10 cellular contexts compared by ENCODE assay signal in genomic region chr3:52771702-52772101, GRCh38. TPM values are rescaled to one million over a fixed set of nuclear protein-coding genes. Genes with fewer than 3 reads are reported as not detected.
A peak's percentile ranks its signal among the peaks of the same experiment; 100 is the strongest.
DNase-seq lines count a peak whose midpoint lies in the region; ATAC-seq and TF ChIP-seq lines count a peak whose summit lies in the region.
"Had no signal": no experiment of that assay in that cellular context is flagged by ENCODE, and none has a peak within 500 bp of the region (broad histone marks: within the 10 kb centered on the region; RNA-seq: fewer than 3 reads in every experiment).

No MANE protein-coding gene starts in this region.

- no peak overlapping the region for H3K4me3 ChIP-seq in hepatocyte
- peak overlapping the region in 4 of 8 donors; percentile 82 to 93 (median 88) for H3K4me3 ChIP-seq in spleen

- peak overlapping the region; percentile 91 for H3K27ac Mint-ChIP-seq in activated CD8-positive, alpha-beta memory T cell treated with anti-CD3 and anti-CD28 coated beads, Interleukin-2, amount 10 ng/mL, durations not matched to agents 7 days and 5 days
- no peak overlapping the region for H3K27ac Mint-ChIP-seq in WTC11

- H3K27ac ChIP-seq in hepatocyte: peak overlapping the region; percentile 94
- peak overlapping the region in 6 of 8 donors; percentile 22 to 88 (median 86) for H3K27ac ChIP-seq in spleen

- H3K4me2 ChIP-seq in hepatocyte: peak overlapping the region; percentile 93

- no peak for ATAC-seq in activated CD8-positive, alpha-beta memory T cell treated with anti-CD3 and anti-CD28 coated beads, Interleukin-2, amount 10 ng/mL, durations not matched to agents 7 days and 5 days
- ATAC-seq in WTC11 (no peak), GM18909 (IDR thresholded peaks at IDR 0.05; ENCODE audit: poor library complexity, unreplicated experiment) (no peak)

- H3K36me3 ChIP-seq in hepatocyte (replicated peaks; ENCODE audit: insufficient read depth, low read depth) (no peaks in the 10 kb centered on the region), spleen (peaks cover 0 to 19% (median 11%) of the 10 kb centered on the region in 6 donors)

- H3K36me3 Mint-ChIP-seq in activated CD8-positive, alpha-beta memory T cell treated with anti-CD3 and anti-CD28 coated beads, Interleukin-2, amount 10 ng/mL, durations not matched to agents 7 days and 5 days: no peaks in the 10 kb centered on the region
- peaks cover 9% of the 10 kb centered on the region for H3K36me3 Mint-ChIP-seq in WTC11

- peaks cover 20% of the 10 kb centered on the region for H3K4me1 Mint-ChIP-seq in activated CD8-positive, alpha-beta memory T cell treated with anti-CD3 and anti-CD28 coated beads, Interleukin-2, amount 10 ng/mL, durations not matched to agents 7 days and 5 days
- H3K4me1 Mint-ChIP-seq in WTC11: peaks cover 6% of the 10 kb centered on the region

- intact Hi-C loops in spleen (cut with DNase I; ENCODE audit: low total_unique reads): no loop called here

- H2AFZ ChIP-seq in hepatocyte: peak overlapping the region; percentile 100

- 90% methylated on average over 10 of the region's 10 CpGs for WGBS in hepatocyte (ENCODE audit: low lambda C conversion rate, missing lambda C conversion rate)
- WGBS in spleen, 5 donors: 94 to 97% (median 95%) methylated on average over 10 of the region's 10 CpGs

- CTCF ChIA-PET in activated CD8-positive, alpha-beta memory T cell treated with anti-CD3 and anti-CD28 coated beads, Interleukin-2, amount 10 ng/mL, durations not matched to agents 7 days and 5 days (lab: Charles Lee): interaction anchor here (0.8 to 1.3 kb wide), 3 partner anchors 122 to 343 kb away, joined by 3 to 4 read pairs (median 3); no protein-coding TSS in a partner anchor
- CTCF ChIA-PET in WTC11 (lab: Charles Lee): interaction anchor here (0.7 to 3.3 kb wide), 6 partner anchors 21 to 362 kb away, joined by 3 to 46 read pairs (median 16); partner anchors contain the start of gene GLT8D1

- no peaks in the 10 kb centered on the region for H3K27me3 Mint-ChIP-seq in activated CD8-positive, alpha-beta memory T cell treated with anti-CD3 and anti-CD28 coated beads, Interleukin-2, amount 10 ng/mL, durations not matched to agents 7 days and 5 days
- no peaks in the 10 kb centered on the region for H3K27me3 Mint-ChIP-seq in WTC11 (ENCODE audit: low read depth)

- TF ChIP-seq CTCF in WTC11 (IDR thresholded peaks at IDR 0.05) (no peak), hepatocyte (IDR thresholded peaks at IDR 0.05; ENCODE audit: poor library complexity) (no peak), spleen (IDR thresholded peaks at IDR 0.05 in 8 of 11, conservative IDR thresholded peaks at IDR 0.05 in 3 of 11) (no peak)

- H4K20me1 ChIP-seq in hepatocyte (ENCODE audit: insufficient read depth, poor library complexity, severe bottlenecking): no peaks in the 10 kb centered on the region

- H3K9me3 ChIP-seq in hepatocyte (ENCODE audit: low read depth) (no peaks in the 10 kb centered on the region), spleen (no peaks in the 10 kb centered on the region)

- no peaks in the 10 kb centered on the region for H3K9me3 Mint-ChIP-seq in activated CD8-positive, alpha-beta memory T cell treated with anti-CD3 and anti-CD28 coated beads, Interleukin-2, amount 10 ng/mL, durations not matched to agents 7 days and 5 days (ENCODE audit: low read depth)
- H3K9me3 Mint-ChIP-seq in WTC11: no peaks in the 10 kb centered on the region

- POLR2A ChIA-PET in WTC11 (lab: Charles Lee): interaction anchor here (1.0 kb wide), 1 partner anchor 8 kb away, joined by 3 read pairs; no protein-coding TSS in a partner anchor

- peaks cover 34% of the 10 kb centered on the region for H3K79me2 ChIP-seq in hepatocyte

- H3K4me1 ChIP-seq in hepatocyte (ENCODE audit: insufficient read depth) (peaks cover 30% of the 10 kb centered on the region), spleen (peaks cover 9 to 34% (median 22%) of the 10 kb centered on the region in 6 donors)

- H3K9me2 ChIP-seq in hepatocyte (replicated peaks; ENCODE audit: insufficient read depth): no peaks in the 10 kb centered on the region

- DNase-seq in activated CD8-positive, alpha-beta memory T cell treated with anti-CD3 and anti-CD28 coated beads, Interleukin-2, amount 10 ng/mL, durations not matched to agents 7 days and 5 days: no peak
- DNase-seq in activated CD8-positive, alpha-beta memory T cell treated with anti-CD3 and anti-CD28 coated beads for 24 hours: no peak
- DNase-seq in WTC11 (ENCODE audit: low spot score) (no peak), hepatocyte (ENCODE audit: low spot score) (no peak), spleen (no peak), NCI-H526 (lab: John Stamatoyannopoulos, UW) (no peak), HuH-7.5 (ENCODE audit: low spot score) (no peak)
- DNase-seq: NK-92 treated with Interleukin-12 subunit alpha and Interleukin-12 subunit beta, amount 100 ng/mL, for 24 hours had no signal

- H3K4me3 Mint-ChIP-seq in activated CD8-positive, alpha-beta memory T cell treated with anti-CD3 and anti-CD28 coated beads, Interleukin-2, amount 10 ng/mL, durations not matched to agents 7 days and 5 days: peak overlapping the region; percentile 85
- peak overlapping the region; percentile 90 for H3K4me3 Mint-ChIP-seq in WTC11

- H3K27me3 ChIP-seq in hepatocyte: no peaks in the 10 kb centered on the region
- no peaks in the 10 kb centered on the region for H3K27me3 ChIP-seq in spleen (replicated peaks in 1 of 7)

- TF ChIP-seq POLR2A in spleen (IDR thresholded peaks at IDR 0.05): no peak

TF ChIP-seq in WTC11, 78 proteins besides CTCF, POLR2A, EP300 and RAD21 (continues in another document):
- no peak for TF ChIP-seq FOXP4 (CRISPR knock-in tag; IDR thresholded peaks at IDR 0.05)
- TF ChIP-seq, protein P1, sequence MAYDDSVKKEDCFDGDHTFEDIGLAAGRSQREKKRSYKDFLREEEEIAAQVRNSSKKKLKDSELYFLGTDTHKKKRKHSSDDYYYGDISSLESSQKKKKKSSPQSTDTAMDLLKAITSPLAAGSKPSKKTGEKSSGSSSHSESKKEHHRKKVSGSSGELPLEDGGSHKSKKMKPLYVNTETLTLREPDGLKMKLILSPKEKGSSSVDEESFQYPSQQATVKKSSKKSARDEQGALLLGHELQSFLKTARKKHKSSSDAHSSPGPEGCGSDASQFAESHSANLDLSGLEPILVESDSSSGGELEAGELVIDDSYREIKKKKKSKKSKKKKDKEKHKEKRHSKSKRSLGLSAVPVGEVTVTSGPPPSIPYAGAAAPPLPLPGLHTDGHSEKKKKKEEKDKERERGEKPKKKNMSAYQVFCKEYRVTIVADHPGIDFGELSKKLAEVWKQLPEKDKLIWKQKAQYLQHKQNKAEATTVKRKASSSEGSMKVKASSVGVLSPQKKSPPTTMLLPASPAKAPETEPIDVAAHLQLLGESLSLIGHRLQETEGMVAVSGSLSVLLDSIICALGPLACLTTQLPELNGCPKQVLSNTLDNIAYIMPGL (CRISPR knock-in tag; IDR thresholded peaks at IDR 0.05): 0 out of 2 replicates have a peak, but pooled peaks have one; percentile 3

RNA-seq across cellular contexts. Expression of gene NEK4, which starts 1.0 kb away (rescaled TPM):
- 10 to 100 TPM; 26.7 to 27.9 TPM for total RNA-seq in activated CD8-positive, alpha-beta memory T cell treated with anti-CD3 and anti-CD28 coated beads, Interleukin-2, amount 10 ng/mL, durations not matched to agents 7 days and 5 days
- total RNA-seq in WTC11 (2021): 30.3 to 31.4 TPM (median 31.2 TPM) in 3 replicates
- 19.2 and 21.4 TPM in 2 replicates for total RNA-seq in hepatocyte
- 5.5 and 8.0 TPM in 2 replicates for polyA plus RNA-seq in hepatocyte
- total RNA-seq in spleen: 10 to 100 TPM; 17.4 to 28.0 (median 26.3) TPM
- 1 to 10 TPM; 3.2 to 5.5 (median 4.9) TPM for polyA plus RNA-seq in spleen

RNA-seq across cellular contexts. Expression of gene ITIH1, which starts 5.7 kb away (rescaled TPM):
- total RNA-seq in activated CD8-positive, alpha-beta memory T cell treated with anti-CD3 and anti-CD28 coated beads, Interleukin-2, amount 10 ng/mL, durations not matched to agents 7 days and 5 days: not detected
- total RNA-seq in WTC11 (2021): 0.26 to 0.69 TPM (median 0.50 TPM) in 3 replicates
- total RNA-seq in hepatocyte: 120 and 154 TPM in 2 replicates
- polyA plus RNA-seq in hepatocyte: 160 and 250 TPM in 2 replicates
- 1 to 10 TPM in 4 of 7 donors, under 1 TPM in 3; 0.65 to 4.0 (median 1.5) TPM for total RNA-seq in spleen
- 10 to 100 TPM in 1 of 3 donors, 1 to 10 TPM in 2; 4.4 to 11.4 (median 5.9) TPM for polyA plus RNA-seq in spleen
- total RNA-seq: activated CD8-positive, alpha-beta memory T cell treated with anti-CD3 and anti-CD28 coated beads for 36 hours had no signal

RNA-seq across cellular contexts. Expression of gene ITIH3, which starts 22.9 kb away (rescaled TPM):
- not detected for total RNA-seq in activated CD8-positive, alpha-beta memory T cell treated with anti-CD3 and anti-CD28 coated beads, Interleukin-2, amount 10 ng/mL, durations not matched to agents 7 days and 5 days
- total RNA-seq in WTC11 (2021): 0.23 to 0.37 TPM (median 0.25 TPM) in 3 replicates
- total RNA-seq in hepatocyte: 53.6 and 63.3 TPM in 2 replicates
- 66.9 and 71.7 TPM in 2 replicates for polyA plus RNA-seq in hepatocyte
- 10 to 100 TPM in 6 of 7 donors, 1 to 10 TPM in 1; 8.0 to 53.7 (median 17.6) TPM for total RNA-seq in spleen
- 10 to 100 TPM; 12.4 to 44.4 (median 15.2) TPM for polyA plus RNA-seq in spleen
- total RNA-seq: activated CD8-positive, alpha-beta memory T cell treated with anti-CD3 and anti-CD28 coated beads for 36 hours had no signal

RNA-seq across cellular contexts. Expression of gene ITIH4, which starts 58.8 kb away (rescaled TPM):
- 10 to 100 TPM; 18.0 to 24.9 TPM for total RNA-seq in activated CD8-positive, alpha-beta memory T cell treated with anti-CD3 and anti-CD28 coated beads, Interleukin-2, amount 10 ng/mL, durations not matched to agents 7 days and 5 days
- 2.4 to 6.2 TPM (median 3.9 TPM) in 3 replicates for total RNA-seq in WTC11 (2021)
- 45.3 and 55.9 TPM in 2 replicates for total RNA-seq in hepatocyte
- polyA plus RNA-seq in hepatocyte: 80.8 and 91.3 TPM in 2 replicates
- total RNA-seq in spleen: 10 to 100 TPM in 6 of 7 donors, 1 to 10 TPM in 1; 9.9 to 27.4 (median 20.1) TPM
- 10 to 100 TPM; 10.4 to 54.2 (median 30.3) TPM for polyA plus RNA-seq in spleen

Comparison
In these comparisons a context has a peak if more than half of its experiments do, and no peak if none do; other contexts are left out.
1. RNA of gene ITIH1, which starts 5.7 kb away (total RNA-seq): 120 to 154 TPM in hepatocyte; 0.65 to 4.0 TPM in spleen, 0.26 to 0.69 TPM in WTC11 and not detected in activated CD8-positive, alpha-beta memory T cell treated with anti-CD3 and anti-CD28 coated beads, Interleukin-2, amount 10 ng/mL, durations not matched to agents 7 days and 5 days; every median in the first group is over 10 times any median in the second.